ENCODE assay signal across 21 cellular contexts in genomic region chr11:76845069-76845468, GRCh38. TPM values are rescaled to one million over a fixed set of nuclear protein-coding genes. Genes with fewer than 3 reads are reported as not detected.
A peak's percentile ranks its signal among the peaks of the same experiment; 100 is the strongest.
DNase-seq lines count a peak whose midpoint lies in the region; ATAC-seq, FAIRE-seq and TF ChIP-seq lines count a peak whose summit lies in the region.
"Had no signal": no experiment of that assay in that cellular context is flagged by ENCODE, and none has a peak within 500 bp of the region (broad histone marks: within the 10 kb centered on the region; RNA-seq: fewer than 3 reads in every experiment).

No MANE protein-coding gene starts in this region.

- ATAC-seq in mucosa of descending colon = peak; percentile 91
- ATAC-seq: CD8-positive, alpha-beta T cell had no signal

- TF ChIP-seq CTCF in VCaP (conservative IDR thresholded peaks at IDR 0.05) (no peak), colonic mucosa (IDR thresholded peaks at IDR 0.05) (no peak), mucosa of descending colon (IDR thresholded peaks at IDR 0.05) (no peak)

- no peak overlapping the region for H3K9ac ChIP-seq in colonic mucosa (ENCODE audit: low read depth in 2 of 2, low read length in 2 of 2)
- H3K9ac ChIP-seq: BLaER1 treated with 17β-estradiol and CSF1 and Interleukin-3, amounts not matched to agents 10 nM and 100 nM had no signal

- H3K27ac ChIP-seq in VCaP (0 out of 2 replicates have a peak overlapping the region, but pooled peaks have one; percentile 11), colonic mucosa (no peak overlapping the region)
- H3K27ac ChIP-seq: BLaER1 treated with 17β-estradiol and CSF1 and Interleukin-3, amounts not matched to agents 10 nM and 100 nM; C4-2B had no signal

- H3K4me3 ChIP-seq in colonic mucosa (no peak overlapping the region), mucosa of descending colon (no peak overlapping the region)
- H3K4me3 ChIP-seq: BLaER1 treated with 17β-estradiol and CSF1 and Interleukin-3, amounts not matched to agents 10 nM and 100 nM had no signal

- DNase-seq in colonic mucosa = peak; percentile 51
- DNase-seq in mucosa of descending colon = peak; percentile 44 to 57 (median 48)
- DNase-seq in mesenteric fat pad (ENCODE audit: low spot score) = no peak
- DNase-seq in AG08396 (ENCODE audit: low spot score) = no peak
- DNase-seq in RCC 7860 (ENCODE audit: low spot score) = no peak
- DNase-seq: 8988T; ACHN; AML-193; Caco-2; Calu3; CD4-positive, alpha-beta T cell; CD8-positive, alpha-beta T cell; DMS79 treated with DMSO at 0.1 percent for 48 hours; GF-D8 had no signal

- no peak for FAIRE-seq in RCC 7860 (lab: Jason Lieb, UNC)
- FAIRE-seq: A204.1, D721Med, G401.6, GM12891 had no signal

- no peaks in the 10 kb centered on the region for H3K27me3 ChIP-seq in colonic mucosa
- H3K27me3 ChIP-seq: BLaER1 treated with 17β-estradiol and CSF1 and Interleukin-3, amounts not matched to agents 10 nM and 100 nM had no signal

- H3K4me1 ChIP-seq in colonic mucosa = no peaks in the 10 kb centered on the region
- H3K4me1 ChIP-seq in mucosa of descending colon (ENCODE audit: low read depth) = no peaks in the 10 kb centered on the region

- intact Hi-C loops in colonic mucosa (cut with DNase I) = no loop called here
- intact Hi-C loops in mucosa of descending colon (cut with DNase I, micrococcal nuclease) = no loop called here

- H3K9me3 ChIP-seq in colonic mucosa (no peaks in the 10 kb centered on the region), mucosa of descending colon (no peaks in the 10 kb centered on the region)
- H3K9me3 ChIP-seq: Caco-2 had no signal

- H3K36me3 ChIP-seq in colonic mucosa (no peaks in the 10 kb centered on the region), mucosa of descending colon (ENCODE audit: low read depth) (no peaks in the 10 kb centered on the region)
- H3K36me3 ChIP-seq: BLaER1 treated with 17β-estradiol and CSF1 and Interleukin-3, amounts not matched to agents 10 nM and 100 nM had no signal

RNA-seq across cellular contexts. Expression of gene ACER3, which starts 15.6 kb away (rescaled TPM):
- 10 to 100 TPM; 25.0 to 36.4 TPM for total RNA-seq in colonic mucosa
- 10 to 100 TPM; 32.3 to 45.7 (median 39.2) TPM for total RNA-seq in mucosa of descending colon
- total RNA-seq in mesenteric fat pad = 46.5 TPM

Comparison
In these comparisons a context has a peak if more than half of its experiments do, and no peak if none do; other contexts are left out.
1. DNase-seq: peak in colonic mucosa (single experiment) and mucosa of descending colon (3 of 3); none in mesenteric fat pad (single experiment), AG08396 (single experiment) and RCC 7860 (single experiment).